16 cellular contexts compared by ENCODE assay signal in genomic region chr9:99023229-99023628, GRCh38.
A peak's percentile ranks its signal among the peaks of the same experiment; 100 is the strongest.
DNase-seq lines count a peak whose midpoint lies in the region; ATAC-seq, FAIRE-seq and TF ChIP-seq lines count a peak whose summit lies in the region.
"Had no signal": no experiment of that assay in that cellular context is flagged by ENCODE, and none has a peak within 500 bp of the region (broad histone marks: within the 10 kb centered on the region; RNA-seq: fewer than 3 reads in every experiment).

No MANE protein-coding gene starts in this region.

- H3K27me3 Mint-ChIP-seq in astrocyte (ENCODE audit: low read depth, unreplicated experiment) (peaks cover 6% of the 10 kb centered on the region), neural progenitor cell (ENCODE audit: insufficient read depth, low read depth) (peaks cover 3% of the 10 kb centered on the region)
- H3K27me3 Mint-ChIP-seq in naive thymus-derived CD8-positive, alpha-beta T cell: peaks cover 0 to 4% (median 0%) of the 10 kb centered on the region in 5 donors
- H3K27me3 Mint-ChIP-seq in naive thymus-derived CD4-positive, alpha-beta T cell: peaks cover 0 to 9% (median 0%) of the 10 kb centered on the region in 5 donors
- H3K27me3 Mint-ChIP-seq: CD4-positive, alpha-beta T cell; IgD-negative memory B cell had no signal

- H4K20me1 ChIP-seq in astrocyte (ENCODE audit: insufficient read depth, low read length) (no peaks in the 10 kb centered on the region), neural progenitor cell (ENCODE audit: low read depth) (no peaks in the 10 kb centered on the region)

- H3K4me3 ChIP-seq in astrocyte (ENCODE audit: insufficient read depth, low read depth, low read length) (no peak overlapping the region), neural progenitor cell (no peak overlapping the region), stomach smooth muscle (ENCODE audit: low read length in 2 of 2) (no peak overlapping the region), foreskin fibroblast (ENCODE audit: low read depth in 1 of 2, low read length in 2 of 2) (no peak overlapping the region)
- H3K4me3 ChIP-seq in naive thymus-derived CD4-positive, alpha-beta T cell (ENCODE audit: low read length): no peak overlapping the region

- CTCF ChIA-PET in naive thymus-derived CD4-positive, alpha-beta T cell (lab: Charles Lee): no interaction called here

- H3K4me1 ChIP-seq in astrocyte (ENCODE audit: insufficient read depth, low read length) (peaks cover 19% of the 10 kb centered on the region), neural progenitor cell (no peaks in the 10 kb centered on the region), stomach smooth muscle (ENCODE audit: control insufficient read depth, insufficient read depth, low read length) (peaks cover 13% of the 10 kb centered on the region)
- H3K4me1 ChIP-seq in naive thymus-derived CD4-positive, alpha-beta T cell (ENCODE audit: control insufficient read depth in 2 of 2, insufficient read depth in 2 of 2, low read length in 2 of 2): peaks cover 0 to 17% of the 10 kb centered on the region in 2 donors

- H3K79me2 ChIP-seq in astrocyte (ENCODE audit: insufficient read depth, low read length): no peaks in the 10 kb centered on the region
- no peaks in the 10 kb centered on the region for H3K79me2 ChIP-seq in neural progenitor cell (ENCODE audit: low read depth)

- TF ChIP-seq CTCF in astrocyte (IDR thresholded peaks at IDR 0.05; ENCODE audit: insufficient read depth, low read depth, low read length) (no peak), neural progenitor cell (IDR thresholded peaks at IDR 0.05) (no peak), foreskin fibroblast (IDR thresholded peaks at IDR 0.05; ENCODE audit: low read depth, low read length) (no peak)

- H3K9ac ChIP-seq in astrocyte (ENCODE audit: low read length) (no peak overlapping the region), neural progenitor cell (no peak overlapping the region), stomach smooth muscle (ENCODE audit: low read length in 2 of 2) (no peak overlapping the region)

- POLR2A ChIA-PET in naive thymus-derived CD8-positive, alpha-beta T cell (lab: Charles Lee): interaction anchor here (1.3 kb wide), 1 partner anchor 10 kb away, joined by 4 read pairs; no protein-coding TSS in a partner anchor
- POLR2A ChIA-PET in naive thymus-derived CD4-positive, alpha-beta T cell (lab: Charles Lee): no interaction called here

- no peaks in the 10 kb centered on the region for H3K9me3 ChIP-seq in astrocyte (ENCODE audit: insufficient read depth, low read depth, low read length)
- H3K9me3 ChIP-seq in neural progenitor cell (ENCODE audit: low read depth): no peaks in the 10 kb centered on the region
- H3K9me3 ChIP-seq in stomach smooth muscle (ENCODE audit: control insufficient read depth in 2 of 2, low read length in 2 of 2): no peaks in the 10 kb centered on the region
- no peaks in the 10 kb centered on the region for H3K9me3 ChIP-seq in naive thymus-derived CD4-positive, alpha-beta T cell (ENCODE audit: control insufficient read depth in 2 of 3, low read length in 3 of 3)

- H3K27ac Mint-ChIP-seq in astrocyte (ENCODE audit: unreplicated experiment) (no peak overlapping the region), neural progenitor cell (peak overlapping the region; percentile 55)
- H3K27ac Mint-ChIP-seq in naive thymus-derived CD8-positive, alpha-beta T cell: peak overlapping the region in 1 of 10 donors; percentile 32
- H3K27ac Mint-ChIP-seq in naive thymus-derived CD4-positive, alpha-beta T cell: no peak overlapping the region
- H3K27ac Mint-ChIP-seq: CD4-positive, alpha-beta T cell; H9 had no signal

- H3K4me2 ChIP-seq in astrocyte (ENCODE audit: low read length) (no peak overlapping the region), neural progenitor cell (no peak overlapping the region)

- H3K4me3 Mint-ChIP-seq in astrocyte (ENCODE audit: unreplicated experiment) (peak overlapping the region; percentile 46), neural progenitor cell (no peak overlapping the region)
- no peak overlapping the region for H3K4me3 Mint-ChIP-seq in naive thymus-derived CD8-positive, alpha-beta T cell
- H3K4me3 Mint-ChIP-seq in naive thymus-derived CD4-positive, alpha-beta T cell: no peak overlapping the region
- H3K4me3 Mint-ChIP-seq: CD4-positive, alpha-beta T cell; H9; IgD-negative memory B cell had no signal

- H3K27me3 ChIP-seq in astrocyte (ENCODE audit: insufficient read depth, low read length): no peaks in the 10 kb centered on the region
- no peaks in the 10 kb centered on the region for H3K27me3 ChIP-seq in neural progenitor cell
- no peaks in the 10 kb centered on the region for H3K27me3 ChIP-seq in stomach smooth muscle (ENCODE audit: control insufficient read depth in 1 of 2, insufficient read depth in 2 of 2, low read length in 2 of 2)
- H3K27me3 ChIP-seq in naive thymus-derived CD4-positive, alpha-beta T cell (ENCODE audit: control insufficient read depth in 2 of 2, insufficient read depth in 2 of 2, low read length in 2 of 2): no peaks in the 10 kb centered on the region

- H3K27ac ChIP-seq in astrocyte (ENCODE audit: low read depth, low read length): no peak overlapping the region
- no peak overlapping the region for H3K27ac ChIP-seq in neural progenitor cell
- peak overlapping the region; percentile 18 for H3K27ac ChIP-seq in stomach smooth muscle (ENCODE audit: low read length)
- H3K27ac ChIP-seq in naive thymus-derived CD4-positive, alpha-beta T cell (ENCODE audit: low read depth, low read length): no peak overlapping the region

- no peaks in the 10 kb centered on the region for H3K36me3 ChIP-seq in astrocyte (ENCODE audit: insufficient read depth, low read length)
- no peaks in the 10 kb centered on the region for H3K36me3 ChIP-seq in neural progenitor cell
- H3K36me3 ChIP-seq in stomach smooth muscle (ENCODE audit: control insufficient read depth in 2 of 2, insufficient read depth in 2 of 2, low read length in 2 of 2): peaks cover 64 to 65% of the 10 kb centered on the region in 2 donors
- no peaks in the 10 kb centered on the region for H3K36me3 ChIP-seq in naive thymus-derived CD4-positive, alpha-beta T cell (ENCODE audit: control insufficient read depth in 2 of 3, insufficient read depth in 3 of 3, low read length in 3 of 3)

- H3F3A ChIP-seq in neural progenitor cell (ENCODE audit: low read depth): no peaks in the 10 kb centered on the region

- intact Hi-C loops in left cardiac atrium (cut with DNase I): no loop called here
- intact Hi-C loops in naive thymus-derived CD4-positive, alpha-beta T cell (cut with micrococcal nuclease): no loop called here

- peaks cover 48% of the 10 kb centered on the region for H3K4me1 Mint-ChIP-seq in astrocyte (ENCODE audit: low read depth, unreplicated experiment)
- no peaks in the 10 kb centered on the region for H3K4me1 Mint-ChIP-seq in neural progenitor cell
- peaks cover 22 to 51% (median 26%) of the 10 kb centered on the region in 4 donors for H3K4me1 Mint-ChIP-seq in naive thymus-derived CD8-positive, alpha-beta T cell
- peaks cover 31 to 42% (median 36%) of the 10 kb centered on the region in 7 donors for H3K4me1 Mint-ChIP-seq in naive thymus-derived CD4-positive, alpha-beta T cell

- peaks cover 7% of the 10 kb centered on the region for H3K9me3 Mint-ChIP-seq in astrocyte (ENCODE audit: unreplicated experiment)
- no peaks in the 10 kb centered on the region for H3K9me3 Mint-ChIP-seq in neural progenitor cell
- no peaks in the 10 kb centered on the region for H3K9me3 Mint-ChIP-seq in naive thymus-derived CD8-positive, alpha-beta T cell
- peaks cover 0 to 4% (median 0%) of the 10 kb centered on the region in 11 donors for H3K9me3 Mint-ChIP-seq in naive thymus-derived CD4-positive, alpha-beta T cell
- H3K9me3 Mint-ChIP-seq: CD4-positive, alpha-beta T cell; IgD-negative memory B cell had no signal

- H3K36me3 Mint-ChIP-seq in astrocyte (ENCODE audit: low read depth, unreplicated experiment): peaks cover 3% of the 10 kb centered on the region
- no peaks in the 10 kb centered on the region for H3K36me3 Mint-ChIP-seq in neural progenitor cell
- H3K36me3 Mint-ChIP-seq in naive thymus-derived CD8-positive, alpha-beta T cell: no peaks in the 10 kb centered on the region
- H3K36me3 Mint-ChIP-seq in naive thymus-derived CD4-positive, alpha-beta T cell: peaks cover 0 to 4% (median 0%) of the 10 kb centered on the region in 5 donors
- H3K36me3 Mint-ChIP-seq: IgD-negative memory B cell had no signal

- ATAC-seq in left cardiac atrium (peak; percentile 25 to 67), HG03342 (IDR thresholded peaks at IDR 0.05; ENCODE audit: unreplicated experiment) (no peak)
- no peak for ATAC-seq in naive thymus-derived CD8-positive, alpha-beta T cell
- ATAC-seq in naive thymus-derived CD4-positive, alpha-beta T cell: no peak

- no peak for DNase-seq in astrocyte (ENCODE audit: low read depth)
- no peak for DNase-seq in left cardiac atrium
- DNase-seq in neural progenitor cell (ENCODE audit: low spot score): no peak
- DNase-seq in foreskin fibroblast: no peak
- no peak for DNase-seq in naive thymus-derived CD8-positive, alpha-beta T cell
- DNase-seq in naive thymus-derived CD4-positive, alpha-beta T cell: no peak
- DNase-seq: ACHN; Calu3; CD4-positive, alpha-beta T cell; H9; NK-92 treated with Interleukin-12 subunit alpha and Interleukin-12 subunit beta, amount 100 ng/mL, for 24 hours; OCI-M1; RPMI8226 had no signal

- FAIRE-seq in astrocyte (lab: Jason Lieb, UNC): no peak

- no peak overlapping the region for H2AFZ ChIP-seq in astrocyte (ENCODE audit: low read depth, low read length)
- no peak overlapping the region for H2AFZ ChIP-seq in neural progenitor cell (replicated peaks)

Comparison
In these comparisons a context has a peak if more than half of its experiments do, and no peak if none do; other contexts are left out.
1. ATAC-seq: peak in left cardiac atrium (2 of 2); none in naive thymus-derived CD8-positive, alpha-beta T cell (0 of 2), HG03342 (single experiment) and naive thymus-derived CD4-positive, alpha-beta T cell (single experiment).